ENCODE assay signal across 16 cellular contexts in the genomic region with DNA sequence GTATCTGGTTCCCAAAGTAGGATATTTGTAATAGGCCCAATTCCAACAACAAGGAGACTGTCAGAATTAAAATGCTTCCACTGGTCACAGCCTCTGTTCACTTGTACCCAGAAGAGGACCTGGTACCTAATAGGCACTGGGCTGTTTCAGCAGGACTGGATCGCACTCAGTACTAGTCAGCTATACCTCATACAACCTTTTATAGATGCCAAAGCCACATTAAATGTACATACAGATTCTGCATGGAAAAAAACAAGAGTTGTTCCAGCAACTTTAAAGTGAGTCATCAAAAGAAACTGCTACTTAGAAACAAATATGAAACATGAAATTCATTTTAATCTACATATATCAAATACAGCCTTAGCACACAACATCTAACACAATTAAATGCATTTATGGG.
"Had no signal": no experiment of that assay in that cellular context is flagged by ENCODE, and none has a peak within 500 bp of the region (broad histone marks: within the 10 kb centered on the region; RNA-seq: fewer than 3 reads in every experiment).

No MANE protein-coding gene starts in this region.

- H3K27ac Mint-ChIP-seq: activated CD8-positive, alpha-beta T cell treated with anti-CD3 and anti-CD28 coated beads, Interleukin-2, amount 10 ng/mL, durations not matched to agents 7 days and 5 days; endodermal cell; naive thymus-derived CD8-positive, alpha-beta T cell; T-helper 17 cell; WTC11 had no signal

- H3K27me3 Mint-ChIP-seq: naive thymus-derived CD8-positive, alpha-beta T cell; T-helper 17 cell had no signal

- H3K36me3 ChIP-seq: left ventricle myocardium inferior, thoracic aorta, upper lobe of right lung had no signal

- ATAC-seq: activated CD8-positive, alpha-beta T cell treated with anti-CD3 and anti-CD28 coated beads, Interleukin-2, amount 10 ng/mL, durations not matched to agents 7 days and 5 days; naive thymus-derived CD8-positive, alpha-beta T cell; T-helper 17 cell; upper lobe of right lung had no signal

- H3K79me2 ChIP-seq: hepatocyte had no signal

- H3K27ac ChIP-seq: hepatocyte, left ventricle myocardium inferior, skin epidermis, thoracic aorta, upper lobe of right lung had no signal

- H3K4me2 ChIP-seq: hepatocyte had no signal

- DNase-seq: activated CD4-positive, alpha-beta T cell treated with anti-CD3 and anti-CD28 coated beads for 48 hours; activated CD8-positive, alpha-beta memory T cell treated with anti-CD3 and anti-CD28 coated beads, Interleukin-2, amount 50 U/mL, for 4 hours; activated CD8-positive, alpha-beta T cell treated with anti-CD3 and anti-CD28 coated beads, Interleukin-2, amount 10 ng/mL, durations not matched to agents 7 days and 5 days; endodermal cell; erythroblast; kidney; left ventricle myocardium inferior; naive thymus-derived CD8-positive, alpha-beta T cell; posterior cingulate gyrus; stomach; T-helper 17 cell; upper lobe of right lung had no signal

- H3K9me3 ChIP-seq: left ventricle myocardium inferior, stomach, thoracic aorta, upper lobe of right lung had no signal

- H3K27me3 ChIP-seq: hepatocyte, stomach, upper lobe of right lung had no signal

- H3K4me3 ChIP-seq: hepatocyte, left ventricle myocardium inferior, skin epidermis, stomach, thoracic aorta, upper lobe of right lung had no signal

- H3K4me3 Mint-ChIP-seq: activated CD8-positive, alpha-beta T cell treated with anti-CD3 and anti-CD28 coated beads, Interleukin-2, amount 10 ng/mL, durations not matched to agents 7 days and 5 days; endodermal cell; naive thymus-derived CD8-positive, alpha-beta T cell; T-helper 17 cell; WTC11 had no signal

- H2AFZ ChIP-seq: hepatocyte had no signal

- H3K9me3 Mint-ChIP-seq: endodermal cell; naive thymus-derived CD8-positive, alpha-beta T cell; WTC11 had no signal

- H3K4me1 Mint-ChIP-seq: endodermal cell; naive thymus-derived CD8-positive, alpha-beta T cell had no signal
